In the genomic region with DNA sequence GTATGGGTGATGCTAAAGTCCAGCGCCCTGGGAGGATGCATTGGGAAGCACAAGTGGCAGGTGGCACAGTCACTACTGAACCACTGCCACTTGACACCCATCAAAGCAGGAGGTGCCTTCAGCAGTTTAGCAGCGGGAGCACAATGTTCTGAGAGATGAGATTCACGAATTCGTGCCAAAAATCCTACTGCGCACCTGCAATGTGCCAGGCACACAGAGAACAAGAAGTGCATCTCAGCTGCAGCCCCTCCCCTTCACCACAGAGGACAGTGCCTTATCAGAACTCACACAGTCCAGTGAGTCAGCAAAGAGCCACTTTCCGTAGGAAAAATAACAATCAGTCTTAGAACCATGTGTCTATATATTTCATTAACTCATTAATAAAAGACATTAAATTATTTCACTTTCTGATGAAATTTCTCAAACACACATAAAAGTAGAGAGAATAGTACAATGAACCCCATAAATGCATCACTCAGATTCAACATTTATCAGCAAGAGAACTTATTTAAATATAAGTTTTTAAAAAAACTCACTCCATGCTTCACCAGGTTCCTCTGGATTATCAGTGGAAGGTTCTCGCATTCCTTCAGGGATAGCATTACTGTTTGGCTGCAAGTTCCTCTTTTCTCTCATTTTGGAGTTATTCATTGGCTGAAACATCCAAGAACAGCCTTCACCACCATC, we compare ENCODE assay signal across 17 cellular contexts. TPM values are rescaled to one million over a fixed set of nuclear protein-coding genes. Genes with fewer than 3 reads are reported as not detected.
DNase-seq lines count a peak whose midpoint lies in the region; ATAC-seq and TF ChIP-seq lines count a peak whose summit lies in the region.
"Had no signal": no experiment of that assay in that cellular context is flagged by ENCODE, and none has a peak within 500 bp of the region (broad histone marks: within the 10 kb centered on the region; RNA-seq: fewer than 3 reads in every experiment).

No MANE protein-coding gene starts in this region.

- H3K4me1 ChIP-seq in gastroesophageal sphincter = no peaks in the 10 kb centered on the region
- H3K4me1 ChIP-seq: neural progenitor cell, upper lobe of left lung had no signal

- WGBS in gastroesophageal sphincter (ENCODE audit: low coverage in 1 of 2), 2 donors = 58 to 80% methylated on average over 2 to 3 of the region's 7 CpGs

- TF ChIP-seq POLR2A in erythroblast (IDR thresholded peaks at IDR 0.05; ENCODE audit: low read length) (no peak), gastroesophageal sphincter (IDR thresholded peaks at IDR 0.05) (no peak)

- no peak for ATAC-seq in gastroesophageal sphincter
- ATAC-seq: effector memory CD8-positive, alpha-beta T cell; HCT116 had no signal

- no peaks in the 10 kb centered on the region for H3K27me3 ChIP-seq in gastroesophageal sphincter
- H3K27me3 ChIP-seq: neural progenitor cell, upper lobe of left lung had no signal

- no peaks in the 10 kb centered on the region for H3K36me3 ChIP-seq in gastroesophageal sphincter
- H3K36me3 ChIP-seq: neural progenitor cell, upper lobe of left lung had no signal

- DNase-seq in COLO668 (lab: John Stamatoyannopoulos, UW; ENCODE audit: unreplicated experiment) (peak; percentile 8), NCI-H1105 treated with DMSO at 0.1 percent for 48 hours (lab: John Stamatoyannopoulos, UW) (peak; percentile 90), NCI-H510A treated with DMSO at 0.1 percent for 48 hours (lab: John Stamatoyannopoulos, UW) (peak; percentile 61), erythroblast (lab: John Stamatoyannopoulos, UW) (peak; percentile 79 to 87), islet precursor cell (no peak), GM03348 (ENCODE audit: low spot score) (no peak), HuH-7 (ENCODE audit: low spot score) (no peak)
- DNase-seq: activated CD4-positive, alpha-beta T cell treated with anti-CD3 and anti-CD28 coated beads for 4 hours; activated gamma-delta T cell treated with Interleukin-2 at 50 U/mL for 16 hours; effector memory CD8-positive, alpha-beta T cell; NCI-H2227 treated with DMSO at 0.1 percent for 48 hours; stimulated activated naive CD4-positive, alpha-beta T cell; upper lobe of left lung had no signal

- no peak overlapping the region for H3K27ac ChIP-seq in gastroesophageal sphincter
- H3K27ac ChIP-seq: neural progenitor cell, SK-N-MC, upper lobe of left lung had no signal

- TF ChIP-seq CTCF in gastroesophageal sphincter (IDR thresholded peaks at IDR 0.05) = no peak

- H3K4me3 ChIP-seq in gastroesophageal sphincter = no peak overlapping the region
- H3K4me3 ChIP-seq: neural progenitor cell, SK-N-MC, upper lobe of left lung had no signal

- no peak for TF ChIP-seq EP300 in gastroesophageal sphincter (IDR thresholded peaks at IDR 0.05)

- no peaks in the 10 kb centered on the region for H3K9me3 ChIP-seq in gastroesophageal sphincter
- H3K9me3 ChIP-seq: upper lobe of left lung had no signal

RNA-seq across cellular contexts. Expression of a gene that starts 47.0 kb away (rescaled TPM):
- total RNA-seq in gastroesophageal sphincter = not detected

Comparison
In these comparisons a context has a peak if more than half of its experiments do, and no peak if none do; other contexts are left out.
1. DNase-seq: peak in COLO668 (single experiment), NCI-H1105 treated with DMSO at 0.1 percent for 48 hours (single experiment), NCI-H510A treated with DMSO at 0.1 percent for 48 hours (single experiment) and erythroblast (2 of 2); none in islet precursor cell (single experiment), GM03348 (single experiment) and HuH-7 (single experiment).